In the genomic region with DNA sequence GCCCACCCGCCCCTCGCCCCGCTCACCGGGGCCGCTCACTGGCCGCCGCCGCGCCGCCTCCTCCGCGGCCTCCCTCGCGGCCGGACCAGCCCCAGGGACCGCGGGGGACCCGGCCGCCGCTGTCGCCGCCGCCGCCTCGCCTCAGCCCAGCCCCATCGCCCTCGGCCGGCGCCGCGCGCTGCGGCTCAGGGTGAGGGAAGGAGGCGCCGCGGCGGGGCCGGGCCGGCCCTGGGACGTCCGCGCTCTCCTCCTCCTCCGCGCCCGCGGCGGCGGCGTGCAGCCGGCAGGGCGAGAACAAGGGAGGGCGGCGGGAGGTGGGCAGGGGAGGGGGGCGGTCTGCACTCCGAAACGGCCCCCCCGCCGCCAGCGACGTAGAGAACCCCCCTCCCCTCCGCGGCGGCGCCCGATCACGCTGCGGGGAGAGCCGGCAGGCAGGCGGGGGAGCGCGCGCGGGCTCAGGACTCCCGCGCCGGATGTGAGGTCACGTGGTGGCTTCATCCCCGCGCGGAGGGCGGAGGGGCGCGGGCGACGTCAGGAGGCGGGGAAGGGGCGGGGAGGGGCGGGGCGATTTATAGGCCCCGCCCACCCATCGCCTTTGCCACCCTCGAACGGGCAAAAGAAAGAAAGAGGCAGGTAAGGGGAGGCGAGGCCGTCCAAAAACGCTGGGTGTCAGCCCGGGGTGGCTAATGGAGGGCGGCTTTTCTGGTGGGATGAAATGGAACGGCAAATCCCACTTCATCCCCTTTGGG, we compare ENCODE assay signal across 8 cellular contexts. TPM values are rescaled to one million over a fixed set of nuclear protein-coding genes. Genes with fewer than 3 reads are reported as not detected.
A peak's percentile ranks its signal among the peaks of the same experiment; 100 is the strongest.
DNase-seq lines count a peak whose midpoint lies in the region; ATAC-seq and TF ChIP-seq lines count a peak whose summit lies in the region.

A gene (minus strand): TSS at position 463 of the 749 bp plus-strand sequence. CDS start 24,812 bp downstream, outside the sequence.

- DNase-seq in NCI-H1092 treated with DMSO at 0.1 percent for 48 hours (lab: John Stamatoyannopoulos, UW), result peak; percentile 93
- peak; percentile 83 for DNase-seq in SKM-1 (lab: John Stamatoyannopoulos, UW; ENCODE audit: unreplicated experiment)
- peak; percentile 84 to 89 for DNase-seq in activated naive CD4-positive, alpha-beta T cell treated with anti-CD3 and anti-CD28 coated beads, Interleukin-2, amount 50 U/mL, for 72 hours (ENCODE audit: low spot score in 2 of 2)
- DNase-seq in glomerular endothelial cell (ENCODE audit: extremely low read depth, low read depth, low spot score), result no peak
- DNase-seq in osteoblast (ENCODE audit: insufficient read length, low spot score, missing footprints), result peak; percentile 98
- DNase-seq in thoracic aorta (ENCODE audit: low spot score), result peak; percentile 71

- H3K4me1 ChIP-seq in osteoblast (ENCODE audit: insufficient read depth, low read length), result peaks cover 53% of the 10 kb centered on the region
- H3K4me1 ChIP-seq in thoracic aorta (ENCODE audit: control insufficient read depth in 1 of 2, low read depth in 2 of 2), result peaks cover 19 to 58% of the 10 kb centered on the region in 2 donors

- peak; percentile 61 for ATAC-seq in HG02588 (IDR thresholded peaks at IDR 0.05; ENCODE audit: unreplicated experiment)
- ATAC-seq in activated naive CD4-positive, alpha-beta T cell treated with anti-CD3 and anti-CD28 coated beads, Interleukin-2, amount 50 U/mL, for 72 hours, result peak; percentile 76 to 87
- ATAC-seq in thoracic aorta (ENCODE audit: insufficient number of reproducible peaks, low FRiP score, low read depth), result peak; percentile 82

- no peaks in the 10 kb centered on the region for H4K20me1 ChIP-seq in osteoblast (ENCODE audit: insufficient read depth, low read length)

- H3K27ac ChIP-seq in osteoblast (ENCODE audit: low read depth, low read length) (peak within 1 kb of the TSS; percentile 95), thoracic aorta (peak within 1 kb of the TSS; percentile 89)

- H3K4me3 ChIP-seq in GM08714 (ENCODE audit: low read length) (peak within 1 kb of the TSS; percentile 81), osteoblast (ENCODE audit: insufficient read depth, low read length) (peak within 1 kb of the TSS; percentile 83), thoracic aorta (peak within 1 kb of the TSS; percentile 71)

- peaks cover 37 to 41% of the 10 kb centered on the region in 2 donors for H3K36me3 Mint-ChIP-seq in activated naive CD4-positive, alpha-beta T cell treated with anti-CD3 and anti-CD28 coated beads, Interleukin-2, amount 50 U/mL, for 72 hours

- peaks cover 7 to 8% of the 10 kb centered on the region in 2 donors for H3K9me3 Mint-ChIP-seq in activated naive CD4-positive, alpha-beta T cell treated with anti-CD3 and anti-CD28 coated beads, Interleukin-2, amount 50 U/mL, for 72 hours

- peak within 1 kb of the TSS; percentile 7 for H2AFZ ChIP-seq in osteoblast (ENCODE audit: low read length)

- peaks cover 46% of the 10 kb centered on the region for H3K79me2 ChIP-seq in osteoblast (ENCODE audit: insufficient read depth, low read length)

- no peak for TF ChIP-seq CTCF in osteoblast (IDR thresholded peaks at IDR 0.05; ENCODE audit: extremely low read depth, low read depth, low read length)
- peak; percentile 3 for TF ChIP-seq CTCF in thoracic aorta (IDR thresholded peaks at IDR 0.05)

- H3K9me3 ChIP-seq in osteoblast (ENCODE audit: low read depth, low read length) (no peaks in the 10 kb centered on the region), thoracic aorta (no peaks in the 10 kb centered on the region)

- H3K36me3 ChIP-seq in osteoblast (ENCODE audit: insufficient read depth, low read length) (peaks cover 35% of the 10 kb centered on the region), thoracic aorta (no peaks in the 10 kb centered on the region)

- peak within 1 kb of the TSS; percentile 95 to 97 for H3K27ac Mint-ChIP-seq in activated naive CD4-positive, alpha-beta T cell treated with anti-CD3 and anti-CD28 coated beads, Interleukin-2, amount 50 U/mL, for 72 hours

- H3K27me3 ChIP-seq in osteoblast (ENCODE audit: insufficient read depth, low read length) (no peaks in the 10 kb centered on the region), thoracic aorta (replicated peaks; ENCODE audit: insufficient read depth) (no peaks in the 10 kb centered on the region)

- H3K4me2 ChIP-seq in osteoblast (ENCODE audit: insufficient read depth, low read length), result peak within 1 kb of the TSS; percentile 85

RNA-seq across cellular contexts. Expression of the gene that starts here (rescaled TPM):
- 100 to 1,000 TPM; 106 to 141 TPM for total RNA-seq in activated naive CD4-positive, alpha-beta T cell treated with anti-CD3 and anti-CD28 coated beads, Interleukin-2, amount 50 U/mL, for 72 hours
- total RNA-seq in glomerular endothelial cell (75.0 and 98.2 TPM in 2 replicates), osteoblast (248 and 311 TPM in 2 replicates), thoracic aorta (100 to 1,000 TPM; 188 to 361 TPM)
